Comparison of ENCODE assay signal across 15 cellular contexts in the genomic region with DNA sequence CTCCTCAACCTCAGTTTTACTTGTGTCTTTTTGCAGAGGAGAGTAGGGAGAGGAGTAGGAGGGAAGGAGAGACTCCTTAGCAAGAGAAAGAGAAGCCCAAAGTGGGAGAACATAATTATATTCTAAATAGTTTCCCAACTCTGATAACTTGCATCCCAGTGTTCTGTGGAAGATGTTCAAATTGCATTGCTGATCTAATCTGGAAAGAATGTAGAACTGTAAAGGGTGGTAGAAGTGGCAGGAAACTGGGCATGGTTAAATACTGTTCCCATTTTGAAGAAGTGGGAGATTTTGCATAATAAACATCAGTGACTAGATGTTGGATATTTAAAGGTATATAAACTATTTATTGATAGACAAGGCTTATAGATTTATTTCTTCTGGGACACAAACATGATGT. TPM values are rescaled to one million over a fixed set of nuclear protein-coding genes. Genes with fewer than 3 reads are reported as not detected.
DNase-seq lines count a peak whose midpoint lies in the region; ATAC-seq and TF ChIP-seq lines count a peak whose summit lies in the region.
"Had no signal": no experiment of that assay in that cellular context is flagged by ENCODE, and none has a peak within 500 bp of the region (broad histone marks: within the 10 kb centered on the region; RNA-seq: fewer than 3 reads in every experiment).

No MANE protein-coding gene starts in this region.

- TF ChIP-seq CTCF in fibroblast of mammary gland (conservative IDR thresholded peaks at IDR 0.05; ENCODE audit: control insufficient read depth, insufficient read depth, low read depth, low read length) (no peak), omental fat pad (IDR thresholded peaks at IDR 0.05) (no peak)

- DNase-seq in Daoy (ENCODE audit: low read depth), result peak; percentile 14
- DNase-seq in SW480 (ENCODE audit: low spot score), result peak; percentile 4
- DNase-seq in fibroblast of mammary gland (ENCODE audit: low read depth), result peak; percentile 25
- no peak for DNase-seq in omental fat pad (ENCODE audit: low spot score)
- no peak for DNase-seq in stimulated activated CD4-positive, alpha-beta T cell treated with anti-CD3 and anti-CD28 coated beads, Interleukin-2, amount 100 ng/mL, for 48 hours
- DNase-seq: activated CD8-positive, alpha-beta memory T cell treated with anti-CD3 and anti-CD28 coated beads, Interleukin-2, amount 50 U/mL, for 4 hours; activated naive CD4-positive, alpha-beta T cell treated with anti-CD3 and anti-CD28 coated beads, Interleukin-2, amount 10 ng/mL, durations not matched to agents 7 days and 5 days; hippocampal formation; naive thymus-derived CD8-positive, alpha-beta T cell; NCI-H748 treated with DMSO at 0.1 percent for 48 hours; T-helper 2 cell had no signal

- ATAC-seq in omental fat pad (ENCODE audit: low FRiP score) (peak; percentile 48), GM19467 (IDR thresholded peaks at IDR 0.05; ENCODE audit: unreplicated experiment) (no peak), GM18868 (IDR thresholded peaks at IDR 0.05; ENCODE audit: unreplicated experiment) (no peak), GM21576 (IDR thresholded peaks at IDR 0.05; ENCODE audit: unreplicated experiment) (no peak)
- ATAC-seq: naive thymus-derived CD8-positive, alpha-beta T cell had no signal

- no peak overlapping the region for H3K4me3 ChIP-seq in fibroblast of mammary gland (ENCODE audit: control insufficient read depth, low read depth, low read length)
- H3K4me3 ChIP-seq: thoracic aorta had no signal

RNA-seq across cellular contexts. Expression of a gene that starts 42.6 kb away (rescaled TPM):
- 187 and 270 TPM in 2 replicates for total RNA-seq in Daoy (2014; rRNA removed; shearing (Covaris generic))
- 10 to 100 TPM; 26.7 to 66.2 (median 51.3) TPM for total RNA-seq in omental fat pad

Comparison
In these comparisons a context has a peak if more than half of its experiments do, and no peak if none do; other contexts are left out.
1. DNase-seq: peak in Daoy (single experiment), SW480 (single experiment) and fibroblast of mammary gland (single experiment); none in omental fat pad (single experiment) and stimulated activated CD4-positive, alpha-beta T cell treated with anti-CD3 and anti-CD28 coated beads, Interleukin-2, amount 100 ng/mL, for 48 hours (0 of 2).